Comparison of ENCODE assay signal across 9 cellular contexts in genomic region chr22:43378011-43378704, GRCh38. TPM values are rescaled to one million over a fixed set of nuclear protein-coding genes. Genes with fewer than 3 reads are reported as not detected.
A peak's percentile ranks its signal among the peaks of the same experiment; 100 is the strongest.
DNase-seq lines count a peak whose midpoint lies in the region; ATAC-seq, FAIRE-seq and TF ChIP-seq lines count a peak whose summit lies in the region.
"Had no signal": no experiment of that assay in that cellular context is flagged by ENCODE, and none has a peak within 500 bp of the region (broad histone marks: within the 10 kb centered on the region; RNA-seq: fewer than 3 reads in every experiment).

No MANE protein-coding gene starts in this region.

- H3K4me1 ChIP-seq in kidney (ENCODE audit: control insufficient read depth in 1 of 2, insufficient read depth in 1 of 2, low read depth in 1 of 2, low read length in 2 of 2) = peaks cover 5 to 7% of the 10 kb centered on the region in 2 donors

- H3K4me3 ChIP-seq in kidney (ENCODE audit: low read length in 2 of 2) = no peak overlapping the region

- DNase-seq in DMS79 (lab: John Stamatoyannopoulos, UW) (peak; percentile 23), NOMO-1 treated with DMSO at 0.1 percent for 48 hours (lab: John Stamatoyannopoulos, UW; ENCODE audit: unreplicated experiment) (peak; percentile 41), kidney (peak; percentile 30), iPS-NIHi7 (ENCODE audit: extremely low spot score) (no peak), SHP77 (lab: John Stamatoyannopoulos, UW) (no peak), HPDE6-E6E7 (ENCODE audit: extremely low spot score) (no peak)
- no peak for DNase-seq in stimulated activated CD4-positive, alpha-beta T cell treated with anti-CD3 and anti-CD28 coated beads, Interleukin-2, amount 100 ng/mL, for 24 hours

- intact Hi-C loops in kidney (cut with DNase I) = no loop called here

- TF ChIP-seq CTCF in kidney (IDR thresholded peaks at IDR 0.05; ENCODE audit: borderline replicate concordance, extremely low read depth, insufficient read depth) = no peak

- ATAC-seq in GM21717 (IDR thresholded peaks at IDR 0.05; ENCODE audit: unreplicated experiment) = peak; percentile 63

- no peak overlapping the region for H3K27ac ChIP-seq in kidney (ENCODE audit: low read depth in 2 of 2, low read length in 2 of 2)

- no peak overlapping the region for H3K9ac ChIP-seq in kidney (ENCODE audit: low read length in 2 of 2)

- H3K9me3 ChIP-seq in kidney (ENCODE audit: control insufficient read depth in 1 of 2, low read length in 2 of 2) = no peaks in the 10 kb centered on the region

- FAIRE-seq in kidney (lab: Jason Lieb, UNC) = no peak

- H3K36me3 ChIP-seq in kidney (ENCODE audit: control insufficient read depth in 1 of 2, insufficient read depth in 2 of 2, low read length in 2 of 2) = no peaks in the 10 kb centered on the region

RNA-seq across cellular contexts. Expression of gene MPPED1, which starts 33.7 kb away (rescaled TPM):
- not detected for total RNA-seq in kidney
- polyA plus RNA-seq in kidney (ENCODE audit: insufficient read depth, low read depth, low replicate concordance) = not detected
- total RNA-seq: HT1080 had no signal

RNA-seq across cellular contexts. Expression of gene SCUBE1, which starts 35.0 kb away (rescaled TPM):
- 7.1 TPM for total RNA-seq in kidney
- 2.3 TPM for polyA plus RNA-seq in kidney (ENCODE audit: insufficient read depth, low read depth, low replicate concordance)

Comparison
In these comparisons a context has a peak if more than half of its experiments do, and no peak if none do; other contexts are left out.
1. DNase-seq: peak in DMS79 (single experiment), NOMO-1 treated with DMSO at 0.1 percent for 48 hours (single experiment) and kidney (single experiment); none in iPS-NIHi7 (single experiment), stimulated activated CD4-positive, alpha-beta T cell treated with anti-CD3 and anti-CD28 coated beads, Interleukin-2, amount 100 ng/mL, for 24 hours (0 of 2), SHP77 (0 of 2) and HPDE6-E6E7 (single experiment).